ENCODE assay signal across 8 cellular contexts in the genomic region with DNA sequence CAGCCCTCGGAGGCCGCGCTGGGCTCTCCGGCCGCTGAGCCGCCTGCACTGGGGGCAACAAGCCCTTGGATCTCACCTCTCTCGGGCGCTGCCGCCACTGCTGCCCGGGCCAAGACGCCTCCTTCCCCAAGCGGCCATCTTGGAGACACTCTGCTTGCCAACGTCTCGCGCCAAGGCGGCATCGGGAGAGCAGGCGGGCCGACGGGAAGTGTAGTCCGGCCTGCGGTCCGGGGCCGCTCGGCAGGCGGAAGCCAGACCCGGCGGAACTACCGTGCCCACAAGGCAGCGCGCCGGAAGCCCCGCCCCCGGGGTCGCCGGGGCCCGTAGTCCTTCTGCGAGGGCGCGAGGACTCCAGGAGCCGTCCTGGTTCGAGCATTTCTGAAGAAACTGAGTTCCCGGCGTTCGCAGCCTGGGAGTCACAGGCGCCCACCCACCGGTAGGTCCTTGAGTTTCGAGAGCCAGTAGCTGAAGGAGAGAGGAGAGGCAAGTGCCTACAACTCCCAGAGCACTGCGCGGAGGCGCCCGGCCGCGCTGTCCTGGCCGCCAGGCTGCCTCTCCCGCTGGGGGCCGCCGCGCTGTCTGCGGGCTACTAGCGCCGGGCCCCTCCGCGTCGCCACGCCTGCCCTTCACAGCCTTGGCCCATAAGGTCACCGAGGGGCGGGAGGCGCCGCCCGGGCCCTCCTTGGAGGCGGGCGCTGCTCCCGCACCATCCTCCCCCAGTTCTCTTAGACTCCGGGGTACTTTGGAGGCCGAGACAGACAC. TPM values are rescaled to one million over a fixed set of nuclear protein-coding genes. Genes with fewer than 3 reads are reported as not detected.
DNase-seq lines count a peak whose midpoint lies in the region; ATAC-seq, FAIRE-seq and TF ChIP-seq lines count a peak whose summit lies in the region.

A gene with protein sequence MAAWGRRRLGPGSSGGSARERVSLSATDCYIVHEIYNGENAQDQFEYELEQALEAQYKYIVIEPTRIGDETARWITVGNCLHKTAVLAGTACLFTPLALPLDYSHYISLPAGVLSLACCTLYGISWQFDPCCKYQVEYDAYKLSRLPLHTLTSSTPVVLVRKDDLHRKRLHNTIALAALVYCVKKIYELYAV (minus strand): TSS at position 147 of the 762 bp plus-strand sequence. CDS start 9 bp downstream, at position 138.

- FAIRE-seq in GM12891 (lab: Jason Lieb, UNC), result peak; percentile 98

- peak within 1 kb of the TSS; percentile 85 for H2AFZ ChIP-seq in parathyroid adenoma

- H3K9ac ChIP-seq in parathyroid adenoma, result peak within 1 kb of the TSS; percentile 94

- no peaks in the 10 kb centered on the region for H3K27me3 Mint-ChIP-seq in activated naive CD8-positive, alpha-beta T cell treated with anti-CD3 and anti-CD28 coated beads, Interleukin-2, amount 50 U/mL, for 24 hours

- H3K4me1 Mint-ChIP-seq in activated naive CD8-positive, alpha-beta T cell treated with anti-CD3 and anti-CD28 coated beads, Interleukin-2, amount 50 U/mL, for 24 hours, result peaks cover 63% of the 10 kb centered on the region

- DNase-seq in GM12891 (ENCODE audit: insufficient read length, low spot score), result peak; percentile 98
- DNase-seq in NCI-H1417 treated with DMSO at 0.1 percent for 48 hours (lab: John Stamatoyannopoulos, UW), result peak; percentile 57
- peak; percentile 93 for DNase-seq in SW480 (ENCODE audit: low spot score)
- peak; percentile 95 for DNase-seq in activated naive CD8-positive, alpha-beta T cell treated with anti-CD3 and anti-CD28 coated beads, Interleukin-2, amount 50 U/mL, for 24 hours
- DNase-seq in Right ventricle myocardium superior, result peak; percentile 98
- peak; percentile 96 to 97 for DNase-seq in tibial artery

- H3K27ac ChIP-seq in parathyroid adenoma (peak within 1 kb of the TSS; percentile 86), tibial artery (peak within 1 kb of the TSS; percentile 91 to 96)

- H3K27ac Mint-ChIP-seq in activated naive CD8-positive, alpha-beta T cell treated with anti-CD3 and anti-CD28 coated beads, Interleukin-2, amount 50 U/mL, for 24 hours, result peak within 1 kb of the TSS; percentile 87

- H3K4me3 Mint-ChIP-seq in activated naive CD8-positive, alpha-beta T cell treated with anti-CD3 and anti-CD28 coated beads, Interleukin-2, amount 50 U/mL, for 24 hours, result peak within 1 kb of the TSS; percentile 93

- H3K9me3 ChIP-seq in parathyroid adenoma (ENCODE audit: control insufficient read depth, low read length) (no peaks in the 10 kb centered on the region), tibial artery (no peaks in the 10 kb centered on the region)

- H3K36me3 ChIP-seq in parathyroid adenoma (ENCODE audit: control insufficient read depth, insufficient read depth, low read length) (no peaks in the 10 kb centered on the region), tibial artery (peaks cover 0 to 15% (median 0%) of the 10 kb centered on the region in 3 donors)

- H3K79me2 ChIP-seq in parathyroid adenoma, result peaks cover 67% of the 10 kb centered on the region

- peak within 1 kb of the TSS; percentile 86 for H3K4me2 ChIP-seq in parathyroid adenoma (ENCODE audit: low read length)

- intact Hi-C loops in Right ventricle myocardium superior (cut with DNase I), result loop anchor here (10.0 kb wide), 2 partner anchors 51 to 89 kb away; a partner anchor contains a TSS
- intact Hi-C loops in tibial artery (cut with DNase I; ENCODE audit: low total_unique reads), result loop anchor here (5.0 kb wide), 2 partner anchors 38 to 47 kb away; a partner anchor contains a TSS

- TF ChIP-seq POLR2A in GM12891 (IDR thresholded peaks at IDR 0.05; ENCODE audit: low read depth, low read length), result peak; percentile 79

- ATAC-seq in HG02798 (IDR thresholded peaks at IDR 0.05; ENCODE audit: poor library complexity, unreplicated experiment) (peak; percentile 84), Right ventricle myocardium superior (ENCODE audit: poor library complexity) (peak; percentile 95)
- ATAC-seq in activated naive CD8-positive, alpha-beta T cell treated with anti-CD3 and anti-CD28 coated beads, Interleukin-2, amount 50 U/mL, for 24 hours, result peak; percentile 93

- peaks cover 28% of the 10 kb centered on the region for H3K4me1 ChIP-seq in parathyroid adenoma
- H3K4me1 ChIP-seq in tibial artery, result peaks cover 0 to 54% (median 44%) of the 10 kb centered on the region in 4 donors

- no peaks in the 10 kb centered on the region for H3K9me3 Mint-ChIP-seq in activated naive CD8-positive, alpha-beta T cell treated with anti-CD3 and anti-CD28 coated beads, Interleukin-2, amount 50 U/mL, for 24 hours

- H3K4me3 ChIP-seq in parathyroid adenoma (ENCODE audit: low read depth, low read length) (peak within 1 kb of the TSS; percentile 97), tibial artery (peak within 1 kb of the TSS; percentile 91)

- H3K27me3 ChIP-seq in parathyroid adenoma (ENCODE audit: control insufficient read depth, insufficient read depth, low read length) (no peaks in the 10 kb centered on the region), tibial artery (no peaks in the 10 kb centered on the region)

- H3K36me3 Mint-ChIP-seq in activated naive CD8-positive, alpha-beta T cell treated with anti-CD3 and anti-CD28 coated beads, Interleukin-2, amount 50 U/mL, for 24 hours (ENCODE audit: low read depth), result peaks cover 19% of the 10 kb centered on the region

- TF ChIP-seq CTCF in parathyroid adenoma (IDR thresholded peaks at IDR 0.05) (peak; percentile 28), tibial artery (IDR thresholded peaks at IDR 0.05) (peak; percentile 13 to 40)

TF ChIP-seq in GM12891, 5 proteins besides CTCF, POLR2A, EP300 and RAD21:
- TF ChIP-seq POU2F2 (IDR thresholded peaks at IDR 0.05; ENCODE audit: low read depth, low read length) (no peak), PAX5 (IDR thresholded peaks at IDR 0.05; ENCODE audit: insufficient read depth, low read length, severe bottlenecking) (no peak), TAF1 (IDR thresholded peaks at IDR 0.05; ENCODE audit: low read depth, low read length) (peak; percentile 97), POLR2AphosphoS5 (IDR thresholded peaks at IDR 0.05; ENCODE audit: low read depth, low read length) (peak; percentile 62; the same call in 1 of the 2 replicates), SPI1 (IDR thresholded peaks at IDR 0.05; ENCODE audit: low read depth, low read length) (0 out of 2 replicates have a peak, but pooled peaks have one; percentile 28)

RNA-seq across cellular contexts. Expression of the gene that starts here (rescaled TPM):
- polyA plus RNA-seq in GM12891 (2012; ENCODE audit: low read depth, missing spikeins), result 21.1 TPM
- total RNA-seq in Right ventricle myocardium superior, result 31.9 TPM

Comparison
In these comparisons a context has a peak if more than half of its experiments do, and no peak if none do; other contexts are left out.
1. Peak in every context shown above with its lines: DNase-seq, ATAC-seq, H3K4me3 ChIP-seq and H3K27ac ChIP-seq.